In genomic region chr1:26288311-26288941, GRCh38 we compare ENCODE assay signal across 9 cellular contexts.
A peak's percentile ranks its signal among the peaks of the same experiment; 100 is the strongest.
DNase-seq lines count a peak whose midpoint lies in the region; ATAC-seq lines count a peak whose summit lies in the region.
"Had no signal": no experiment of that assay in that cellular context is flagged by ENCODE, and none has a peak within 500 bp of the region (broad histone marks: within the 10 kb centered on the region; RNA-seq: fewer than 3 reads in every experiment).

No MANE protein-coding gene starts in this region.

- ATAC-seq in activated CD4-positive, CD25-positive, alpha-beta regulatory T cell treated with anti-CD3 and anti-CD28 coated beads, Interleukin-2, amount 50 U/mL, for 24 hours: peak; percentile 63 to 68
- ATAC-seq in GM19455 (IDR thresholded peaks at IDR 0.05; ENCODE audit: unreplicated experiment) (no peak), HG03025 (IDR thresholded peaks at IDR 0.05; ENCODE audit: low FRiP score, unreplicated experiment) (no peak)

- DNase-seq in HUDEP-2 (lab: John Stamatoyannopoulos, UW; ENCODE audit: unreplicated experiment in 76 of 76) (peak in 74 of 76 experiments; percentile 30 to 94 (median 82)), HuH-7.5 (ENCODE audit: low spot score) (no peak), amniotic stem cell (lab: John Stamatoyannopoulos, UW) (no peak)
- DNase-seq in effector CD4-positive, alpha-beta T cell: peak; percentile 50
- DNase-seq in stimulated activated CD4-positive, alpha-beta T cell treated with anti-CD3 and anti-CD28 coated beads, Interleukin-4, amount 100 ng/mL, for 48 hours (ENCODE audit: low read depth in 2 of 2): peak; percentile 62 to 73
- DNase-seq: mesendoderm had no signal

Comparison
In these comparisons a context has a peak if more than half of its experiments do, and no peak if none do; other contexts are left out.
1. DNase-seq: peak in HUDEP-2 (74 of 76), effector CD4-positive, alpha-beta T cell (single experiment) and stimulated activated CD4-positive, alpha-beta T cell treated with anti-CD3 and anti-CD28 coated beads, Interleukin-4, amount 100 ng/mL, for 48 hours (2 of 2); none in HuH-7.5 (single experiment) and amniotic stem cell (single experiment).
2. ATAC-seq: peak in activated CD4-positive, CD25-positive, alpha-beta regulatory T cell treated with anti-CD3 and anti-CD28 coated beads, Interleukin-2, amount 50 U/mL, for 24 hours (2 of 2); none in GM19455 (single experiment) and HG03025 (single experiment).